In genomic region chr10:101694674-101695403, GRCh38 we compare ENCODE assay signal across 8 cellular contexts. TPM values are rescaled to one million over a fixed set of nuclear protein-coding genes. Genes with fewer than 3 reads are reported as not detected.
DNase-seq lines count a peak whose midpoint lies in the region; ATAC-seq and TF ChIP-seq lines count a peak whose summit lies in the region.

TSS of gene FBXW4 (minus strand) at chr10:101695170. CDS start at chr10:101695105, 65 bp downstream.

- H3K27me3 ChIP-seq in foreskin keratinocyte, result no peaks in the 10 kb centered on the region
- peaks cover 61% of the 10 kb centered on the region for H3K27me3 ChIP-seq in neuron (ENCODE audit: insufficient read depth, low read length)
- H3K27me3 ChIP-seq in subcutaneous abdominal adipose tissue (ENCODE audit: control insufficient read depth in 5 of 5, insufficient read depth in 4 of 5, low read length in 5 of 5), result no peaks in the 10 kb centered on the region

- peak within 1 kb of the TSS; percentile 40 for H3K4me3 ChIP-seq in neuron (ENCODE audit: low read length)
- H3K4me3 ChIP-seq in subcutaneous abdominal adipose tissue (ENCODE audit: low read depth in 1 of 5, low read length in 5 of 5), result peak within 1 kb of the TSS; percentile 84 to 98 (median 89)

- peaks cover 9% of the 10 kb centered on the region for H3K4me1 ChIP-seq in foreskin keratinocyte
- no peaks in the 10 kb centered on the region for H3K4me1 ChIP-seq in neuron (ENCODE audit: insufficient read depth, low read length)
- H3K4me1 ChIP-seq in subcutaneous abdominal adipose tissue (ENCODE audit: control insufficient read depth in 5 of 5, insufficient read depth in 5 of 5, low read length in 5 of 5), result peaks cover 1 to 35% (median 22%) of the 10 kb centered on the region in 5 donors

- H2AFZ ChIP-seq in neuron (ENCODE audit: low read depth, low read length), result no peak within 1 kb of the TSS

- ATAC-seq in GM19023 (IDR thresholded peaks at IDR 0.05; ENCODE audit: unreplicated experiment), result peak; percentile 81
- ATAC-seq in HG03175 (IDR thresholded peaks at IDR 0.05; ENCODE audit: unreplicated experiment), result peak; percentile 58
- ATAC-seq in foreskin keratinocyte, result peak; percentile 63

- H3K36me3 ChIP-seq in neuron (ENCODE audit: insufficient read depth, low read length) (no peaks in the 10 kb centered on the region), subcutaneous abdominal adipose tissue (ENCODE audit: control insufficient read depth in 5 of 5, insufficient read depth in 5 of 5, low read length in 5 of 5) (peaks cover 0 to 2% (median 0%) of the 10 kb centered on the region in 5 donors)

- H3K9me3 ChIP-seq in neuron (ENCODE audit: low read length) (peaks cover 7% of the 10 kb centered on the region), subcutaneous abdominal adipose tissue (ENCODE audit: control insufficient read depth in 5 of 5, low read length in 5 of 5) (no peaks in the 10 kb centered on the region)

- DNase-seq in AG20443 (ENCODE audit: low spot score) (peak; percentile 90), RPMI8226 (peak; percentile 66), foreskin keratinocyte (peak in 1 of 2 donors; percentile 17)
- DNase-seq in activated effector memory CD4-positive, alpha-beta T cell treated with anti-CD3 and anti-CD28 coated beads, Interleukin-2, amount 50 U/mL, for 16 hours, result peak; percentile 91

- peak within 1 kb of the TSS; percentile 85 for H3K27ac ChIP-seq in foreskin keratinocyte
- peak within 1 kb of the TSS; percentile 96 for H3K27ac ChIP-seq in subcutaneous abdominal adipose tissue (ENCODE audit: low read depth, low read length)

- TF ChIP-seq CTCF in foreskin keratinocyte (conservative IDR thresholded peaks at IDR 0.05), result no peak

- peak within 1 kb of the TSS; percentile 89 to 99 (median 97) for H3K9ac ChIP-seq in subcutaneous abdominal adipose tissue (ENCODE audit: low read length in 5 of 5)

RNA-seq across cellular contexts. Expression of gene FBXW4, which starts in this region (rescaled TPM):
- total RNA-seq in foreskin keratinocyte, result 11.7 and 14.6 TPM in 2 replicates
- 14.6 and 16.9 TPM in 2 replicates for polyA plus RNA-seq in foreskin keratinocyte
